Comparison of ENCODE assay signal across 33 cellular contexts in genomic region chr2:225465827-225466226, GRCh38.
A peak's percentile ranks its signal among the peaks of the same experiment; 100 is the strongest.
DNase-seq lines count a peak whose midpoint lies in the region; ATAC-seq, FAIRE-seq and TF ChIP-seq lines count a peak whose summit lies in the region.
"Had no signal": no experiment of that assay in that cellular context is flagged by ENCODE, and none has a peak within 500 bp of the region (broad histone marks: within the 10 kb centered on the region; RNA-seq: fewer than 3 reads in every experiment).

No MANE protein-coding gene starts in this region.

- no peaks in the 10 kb centered on the region for H3K23me2 ChIP-seq in H1 (ENCODE audit: low read depth, low read length)

- H4K5ac ChIP-seq in H1 (ENCODE audit: insufficient read length, low read depth, low read length), result no peak overlapping the region
- H4K5ac ChIP-seq in mesendoderm (ENCODE audit: low read length), result no peak overlapping the region

- H3K9me3 Mint-ChIP-seq in Calu3 (ENCODE audit: low read depth, unreplicated experiment) (peaks cover 6% of the 10 kb centered on the region), CD14-positive monocyte (no peaks in the 10 kb centered on the region)
- H3K9me3 Mint-ChIP-seq: activated naive CD4-positive, alpha-beta T cell treated with anti-CD3 and anti-CD28 coated beads for 36 hours; HFFc6 had no signal

- intact Hi-C loops in Calu3 (cut with micrococcal nuclease; ENCODE audit: unreplicated experiment), result loop anchor here (10.0 kb wide), 1 partner anchor 179 kb away; no protein-coding TSS in a partner anchor
- intact Hi-C loops in CD14-positive monocyte (cut with micrococcal nuclease), result no loop called here

- TF ChIP-seq CTCF in Calu3 (IDR thresholded peaks at IDR 0.05; ENCODE audit: unreplicated experiment) (no peak), H1 (IDR thresholded peaks at IDR 0.05; ENCODE audit: control extremely low read depth in 1 of 3, insufficient read depth in 1 of 3, low read depth in 1 of 3, low read length in 3 of 3) (no peak), CD14-positive monocyte (IDR thresholded peaks at IDR 0.05) (no peak)

- H2BK120ac ChIP-seq in H1 (replicated peaks; ENCODE audit: low read depth, low read length), result no peak overlapping the region
- no peak overlapping the region for H2BK120ac ChIP-seq in mesendoderm (ENCODE audit: low read depth, low read length)

- CTCF ChIA-PET in Calu3 (lab: Charles Lee), result no interaction called here
- CTCF ChIA-PET in H1 (lab: Charles Lee; ENCODE audit: partially characterized antibody), result no interaction called here

- no peak overlapping the region for H2AFZ ChIP-seq in H1 (ENCODE audit: low read length)
- H2AFZ ChIP-seq: hepatocyte had no signal

- H3K14ac ChIP-seq in H1 (ENCODE audit: insufficient read length), result no peak overlapping the region

- H3K27ac Mint-ChIP-seq in Calu3 (ENCODE audit: unreplicated experiment), result peak overlapping the region; percentile 96
- no peak overlapping the region for H3K27ac Mint-ChIP-seq in CD14-positive monocyte
- H3K27ac Mint-ChIP-seq: activated CD8-positive, alpha-beta T cell treated with anti-CD3 and anti-CD28 coated beads, Interleukin-2, amount 10 ng/mL, durations not matched to agents 7 days and 5 days; activated naive CD4-positive, alpha-beta T cell treated with anti-CD3 and anti-CD28 coated beads for 36 hours; HFFc6 had no signal

- H2BK12ac ChIP-seq in H1 (ENCODE audit: low read depth, low read length), result no peak overlapping the region

- POLR2A ChIA-PET in H1 (lab: Charles Lee; ENCODE audit: partially characterized antibody), result no interaction called here

- H3K36me3 Mint-ChIP-seq in Calu3 (ENCODE audit: insufficient read depth, unreplicated experiment), result peaks cover 22% of the 10 kb centered on the region
- H3K36me3 Mint-ChIP-seq in CD14-positive monocyte, result no peaks in the 10 kb centered on the region

- H4K91ac ChIP-seq in H1 (replicated peaks; ENCODE audit: insufficient read length, low read length), result no peak overlapping the region

- no TSS peak for BruUV-seq in Calu3 (replicated peaks; lab: Mats Ljungman, UMichigan)

- peaks cover 72% of the 10 kb centered on the region for H3K4me1 Mint-ChIP-seq in Calu3 (ENCODE audit: low read depth, unreplicated experiment)
- H3K4me1 Mint-ChIP-seq in CD14-positive monocyte, result peaks cover 8% of the 10 kb centered on the region

- H3K4me3 Mint-ChIP-seq in Calu3 (ENCODE audit: low read depth, unreplicated experiment), result no peak overlapping the region
- no peak overlapping the region for H3K4me3 Mint-ChIP-seq in CD14-positive monocyte
- H3K4me3 Mint-ChIP-seq: activated naive CD4-positive, alpha-beta T cell treated with anti-CD3 and anti-CD28 coated beads for 36 hours had no signal

- no peak overlapping the region for H2BK5ac ChIP-seq in H1 (ENCODE audit: low read depth, low read length)
- H2BK5ac ChIP-seq in mesendoderm (ENCODE audit: low read length), result no peak overlapping the region

- H3K36me3 ChIP-seq in H1 (ENCODE audit: control insufficient read depth in 2 of 4, insufficient read depth in 4 of 4, low read length in 3 of 4) (no peaks in the 10 kb centered on the region), mesendoderm (ENCODE audit: control insufficient read depth, insufficient read depth, low read length) (no peaks in the 10 kb centered on the region)
- H3K36me3 ChIP-seq: brain microvascular endothelial cell, gastrocnemius medialis, prostate gland, sigmoid colon, tibial artery had no signal

- H3K4me3 ChIP-seq in H1 (ENCODE audit: extremely low read depth in 1 of 4, insufficient read depth in 2 of 4, low read depth in 3 of 4, low read length in 4 of 4) (no peak overlapping the region; a peak in 1 of 8 replicates), mesendoderm (ENCODE audit: low read length) (no peak overlapping the region)
- H3K4me3 ChIP-seq: dorsolateral prefrontal cortex, gastrocnemius medialis, hepatocyte, prostate gland, sigmoid colon, tibial artery had no signal

- no peaks in the 10 kb centered on the region for H3K79me1 ChIP-seq in H1 (ENCODE audit: low read depth, low read length)
- H3K79me1 ChIP-seq in mesendoderm (ENCODE audit: low read length), result no peaks in the 10 kb centered on the region

- H3K4me2 ChIP-seq in H1 (ENCODE audit: insufficient read depth in 1 of 2, low read depth in 2 of 2, low read length in 2 of 2) (peak overlapping the region; percentile 13 to 51; a peak in 2 of 4 replicates), mesendoderm (ENCODE audit: low read length) (no peak overlapping the region)
- H3K4me2 ChIP-seq: hepatocyte had no signal

- peak; percentile 98 for FAIRE-seq in H1 (lab: Jason Lieb, UNC)
- FAIRE-seq: kidney had no signal

- no peak for ATAC-seq in HG02870 (IDR thresholded peaks at IDR 0.05; ENCODE audit: unreplicated experiment)
- ATAC-seq: activated CD8-positive, alpha-beta T cell treated with anti-CD3 and anti-CD28 coated beads, Interleukin-2, amount 10 ng/mL, durations not matched to agents 7 days and 5 days; gastrocnemius medialis; left ventricle myocardium superior had no signal

- no peaks in the 10 kb centered on the region; a peak in 2 of 7 replicates for H3K27me3 ChIP-seq in H1 (replicated peaks in 1 of 4; ENCODE audit: control insufficient read depth in 3 of 4, extremely low read depth in 1 of 4, insufficient read depth in 3 of 4, low read length in 3 of 4)
- no peaks in the 10 kb centered on the region for H3K27me3 ChIP-seq in mesendoderm (ENCODE audit: insufficient read depth, low read length, poor library complexity)
- H3K27me3 ChIP-seq: brain microvascular endothelial cell, dorsolateral prefrontal cortex, gastrocnemius medialis, hepatocyte, sigmoid colon, tibial artery had no signal

- DNase-seq in Calu3 (no peak), NCI-H1436 (lab: John Stamatoyannopoulos, UW) (peak; percentile 31), H1 (ENCODE audit: low read depth in 1 of 2, low spot score in 2 of 2) (peak in 1 of 2 experiments; percentile 41), mesendoderm (peak; percentile 77), NCI-H1105 treated with DMSO at 0.1 percent for 48 hours (lab: John Stamatoyannopoulos, UW) (no peak), CD14-positive monocyte (ENCODE audit: low spot score) (no peak)
- DNase-seq: ACHN; activated CD4-positive, alpha-beta T cell treated with anti-CD3 and anti-CD28 coated beads for 4 hours; activated CD8-positive, alpha-beta T cell treated with anti-CD3 and anti-CD28 coated beads, Interleukin-2, amount 10 ng/mL, durations not matched to agents 7 days and 5 days; activated naive CD4-positive, alpha-beta T cell treated with anti-CD3 and anti-CD28 coated beads for 36 hours; amniotic stem cell; brain microvascular endothelial cell; dorsolateral prefrontal cortex; gastrocnemius medialis; HFFc6; KBM-7; kidney; left ventricle myocardium superior; NCI-H1092 treated with DMSO at 0.1 percent for 48 hours; NCI-H2081 treated with DMSO at 0.1 percent for 48 hours; NCI-H226; NCI-H526 treated with DMSO at 0.1 percent for 48 hours; occipital lobe; SIG-M5; sigmoid colon; stimulated activated CD4-positive, alpha-beta T cell treated with anti-CD3 and anti-CD28 coated beads, Interleukin-12 subunit alpha, Interleukin-12 subunit beta, amount 100 ng/mL, for 4 hours; stimulated activated CD4-positive, alpha-beta T cell treated with anti-CD3 and anti-CD28 coated beads, Interleukin-4, amount 100 ng/mL, for 24 hours; T-helper 9 cell; tibial artery had no signal

- H2BK15ac ChIP-seq in H1 (ENCODE audit: low read length) (no peak overlapping the region), mesendoderm (replicated peaks; ENCODE audit: low read depth) (no peak overlapping the region)

- H3K9me3 ChIP-seq in H1 (ENCODE audit: insufficient read depth in 2 of 2, low read depth in 1 of 2, low read length in 1 of 2), result no peaks in the 10 kb centered on the region
- H3K9me3 ChIP-seq: gastrocnemius medialis, prostate gland, sigmoid colon, tibial artery had no signal

- no peaks in the 10 kb centered on the region for H4K20me1 ChIP-seq in H1 (replicated peaks in 1 of 2; ENCODE audit: control insufficient read depth in 1 of 2, insufficient read depth in 2 of 2, low read length in 2 of 2)

- H2AK5ac ChIP-seq in H1 (ENCODE audit: low read depth, low read length) (no peak overlapping the region), mesendoderm (ENCODE audit: low read length) (no peak overlapping the region)

- H3K23ac ChIP-seq in H1 (ENCODE audit: insufficient read length) (no peak overlapping the region), mesendoderm (ENCODE audit: low read length) (no peak overlapping the region)

- TF ChIP-seq RAD21 in H1 (IDR thresholded peaks at IDR 0.05 in 1 of 2, conservative IDR thresholded peaks at IDR 0.05 in 1 of 2; ENCODE audit: low read depth in 2 of 2, low read length in 2 of 2), result no peak

- no peak overlapping the region for H4K8ac ChIP-seq in H1 (ENCODE audit: extremely low read depth, insufficient read depth, low read length)
- H4K8ac ChIP-seq in mesendoderm (ENCODE audit: low read depth, low read length), result no peak overlapping the region

- H3K4ac ChIP-seq in H1 (replicated peaks; ENCODE audit: insufficient read length, low read depth, low read length) (no peak overlapping the region), mesendoderm (ENCODE audit: low read depth, low read length) (no peak overlapping the region)

- no peak overlapping the region for H3K56ac ChIP-seq in H1 (replicated peaks; ENCODE audit: insufficient read length, low read depth, low read length)
- no peak overlapping the region for H3K56ac ChIP-seq in mesendoderm (ENCODE audit: low read length)

- H2BK20ac ChIP-seq in H1 (ENCODE audit: low read length), result no peak overlapping the region

- H3K79me2 ChIP-seq in H1 (ENCODE audit: control insufficient read depth in 1 of 2, insufficient read depth in 2 of 2, low read length in 2 of 2), result no peaks in the 10 kb centered on the region
- no peaks in the 10 kb centered on the region for H3K79me2 ChIP-seq in mesendoderm (ENCODE audit: control insufficient read depth, insufficient read depth, low read length)
- H3K79me2 ChIP-seq: hepatocyte had no signal

- peaks cover 0 to 14% (median 10%) of the 10 kb centered on the region in 4 experiments; a peak in 6 of 7 replicates for H3K4me1 ChIP-seq in H1 (replicated peaks in 1 of 4; ENCODE audit: control insufficient read depth in 3 of 4, insufficient read depth in 4 of 4, low read length in 3 of 4)
- peaks cover 2% of the 10 kb centered on the region for H3K4me1 ChIP-seq in mesendoderm (ENCODE audit: control insufficient read depth, low read depth, low read length)
- H3K4me1 ChIP-seq: gastrocnemius medialis, prostate gland, sigmoid colon, tibial artery had no signal

- no peaks in the 10 kb centered on the region for H3K27me3 Mint-ChIP-seq in Calu3 (ENCODE audit: unreplicated experiment)
- H3K27me3 Mint-ChIP-seq in CD14-positive monocyte (ENCODE audit: low read depth in 3 of 3), result peaks cover 0 to 2% (median 0%) of the 10 kb centered on the region in 3 donors

- H3K27ac ChIP-seq in H1 (ENCODE audit: low read depth, low read length) (no peak overlapping the region), mesendoderm (ENCODE audit: low read depth, low read length) (no peak overlapping the region)
- H3K27ac ChIP-seq: brain microvascular endothelial cell, dorsolateral prefrontal cortex, gastrocnemius medialis, hepatocyte, prostate gland, sigmoid colon, tibial artery, VCaP had no signal

- WGBS in H1 (ENCODE audit: extremely low coverage in 1 of 2, insufficient coverage in 1 of 2, insufficient read length in 1 of 2, insufficient replicate concordance in 2 of 2, low coverage in 1 of 2, low lambda C conversion rate in 2 of 2, missing lambda C conversion rate in 1 of 2), 2 experiments, result 7% methylated on average over 4 of the region's 4 CpGs; no CpG with 5 or more reads in 1 of the 2 experiments
- no CpG with 5 or more reads among the region's 4 CpGs for WGBS in mesendoderm (ENCODE audit: extremely low coverage, insufficient coverage, low lambda C conversion rate)

- no peak for TF ChIP-seq EP300 in H1 (IDR thresholded peaks at IDR 0.05; ENCODE audit: borderline replicate concordance in 1 of 2, low read depth in 2 of 2, low read length in 2 of 2)

- H3K18ac ChIP-seq in H1 (ENCODE audit: extremely low read depth, low read length) (no peak overlapping the region; the same call in 1 of the 2 replicates), mesendoderm (ENCODE audit: low read length) (no peak overlapping the region)

- no peak overlapping the region for H3K9ac ChIP-seq in H1 (replicated peaks in 1 of 4; ENCODE audit: extremely low read depth in 1 of 4, low read depth in 3 of 4, low read length in 3 of 4)
- H3K9ac ChIP-seq in mesendoderm (ENCODE audit: low read length), result no peak overlapping the region

- no peak for TF ChIP-seq POLR2A in H1 (IDR thresholded peaks at IDR 0.05; ENCODE audit: control extremely low read depth in 1 of 2, low read depth in 2 of 2, low read length in 2 of 2)

Comparison
In these comparisons a context has a peak if more than half of its experiments do, and no peak if none do; other contexts are left out.
1. DNase-seq: peak in NCI-H1436 (single experiment) and mesendoderm (single experiment); none in Calu3 (single experiment), NCI-H1105 treated with DMSO at 0.1 percent for 48 hours (single experiment) and CD14-positive monocyte (single experiment).